24 cellular contexts compared by ENCODE assay signal in genomic region chr3:153274521-153274920, GRCh38.
DNase-seq lines count a peak whose midpoint lies in the region; ATAC-seq and TF ChIP-seq lines count a peak whose summit lies in the region.
"Had no signal": no experiment of that assay in that cellular context is flagged by ENCODE, and none has a peak within 500 bp of the region (broad histone marks: within the 10 kb centered on the region; RNA-seq: fewer than 3 reads in every experiment).

No MANE protein-coding gene starts in this region.

- no peak overlapping the region for H3K4me3 Mint-ChIP-seq in WTC11

- H3K27ac ChIP-seq in SK-N-SH (ENCODE audit: low read depth in 2 of 2, low read length in 1 of 2) (peak overlapping the region in 1 of 2 experiments; percentile 72; a peak in 2 of 4 replicates), osteoblast (ENCODE audit: low read depth, low read length) (peak overlapping the region; percentile 38), Karpas-422 (ENCODE audit: low read length) (no peak overlapping the region)
- H3K27ac ChIP-seq: HL-60, Peyer's patch, SJSA1 had no signal

- H2AFZ ChIP-seq in SK-N-SH (ENCODE audit: low read depth) (peak overlapping the region; percentile 45), osteoblast (ENCODE audit: low read length) (peak overlapping the region; percentile 39), Karpas-422 (ENCODE audit: low read length) (no peak overlapping the region)

- ATAC-seq in GM21786 (IDR thresholded peaks at IDR 0.05; ENCODE audit: unreplicated experiment) (no peak), WTC11 (no peak)
- ATAC-seq: HepG2 had no signal

- no peaks in the 10 kb centered on the region for H3K4me1 Mint-ChIP-seq in WTC11

- no peak overlapping the region; the same call in 1 of the 2 replicates for H3K9ac ChIP-seq in SK-N-SH
- no peak overlapping the region for H3K9ac ChIP-seq in Karpas-422 (ENCODE audit: low read length)

- CTCF ChIA-PET in SK-N-SH (lab: Yijun Ruan, JAX): interaction anchor here (1.1 to 1.3 kb wide), 2 partner anchors 135 to 239 kb away, joined by 3 read pairs; no protein-coding TSS in a partner anchor
- CTCF ChIA-PET in WTC11 (lab: Charles Lee): no interaction called here

- TF ChIP-seq CTCF in SK-N-SH (IDR thresholded peaks at IDR 0.05) (no peak), choroid plexus epithelial cell (conservative IDR thresholded peaks at IDR 0.05; ENCODE audit: low read depth, low read length) (no peak), osteoblast (IDR thresholded peaks at IDR 0.05; ENCODE audit: extremely low read depth, low read depth, low read length) (no peak), WTC11 (IDR thresholded peaks at IDR 0.05) (no peak)

- no peak for TF ChIP-seq RAD21 in SK-N-SH (IDR thresholded peaks at IDR 0.05; ENCODE audit: low read length)

- WGBS in SK-N-SH (ENCODE audit: low lambda C conversion rate): 27% methylated on average over 3 of the region's 3 CpGs

- H3F3A ChIP-seq in SK-N-SH (replicated peaks; ENCODE audit: insufficient read depth): peaks cover 16% of the 10 kb centered on the region

- no peak overlapping the region for H3K4me3 ChIP-seq in SK-N-SH (ENCODE audit: low read depth in 2 of 2, low read length in 1 of 2)
- H3K4me3 ChIP-seq in choroid plexus epithelial cell (ENCODE audit: low read depth, low read length): no peak overlapping the region
- H3K4me3 ChIP-seq in osteoblast (ENCODE audit: insufficient read depth, low read length): peak overlapping the region; percentile 2
- H3K4me3 ChIP-seq in Karpas-422 (ENCODE audit: low read length): no peak overlapping the region
- H3K4me3 ChIP-seq: Peyer's patch, SJSA1 had no signal

- no peak for TF ChIP-seq EP300 in SK-N-SH (IDR thresholded peaks at IDR 0.05; ENCODE audit: borderline replicate concordance in 1 of 2, low read depth in 1 of 2, low read length in 1 of 2)

- H3K36me3 ChIP-seq in SK-N-SH (replicated peaks in 1 of 2; ENCODE audit: control insufficient read depth in 1 of 2, insufficient read depth in 2 of 2, low read length in 1 of 2): no peaks in the 10 kb centered on the region
- H3K36me3 ChIP-seq in osteoblast (ENCODE audit: insufficient read depth, low read length): no peaks in the 10 kb centered on the region
- no peaks in the 10 kb centered on the region for H3K36me3 ChIP-seq in Karpas-422 (ENCODE audit: insufficient read depth, low read length)
- H3K36me3 ChIP-seq: BE2C, Peyer's patch, SJSA1 had no signal

- no peak overlapping the region for H3K27ac Mint-ChIP-seq in WTC11

- no peaks in the 10 kb centered on the region for H3K9me2 ChIP-seq in SK-N-SH
- H3K9me2 ChIP-seq in Karpas-422 (replicated peaks; ENCODE audit: insufficient read depth, low read length): no peaks in the 10 kb centered on the region

- H3K27me3 ChIP-seq in SK-N-SH (ENCODE audit: insufficient read depth) (no peaks in the 10 kb centered on the region), osteoblast (ENCODE audit: insufficient read depth, low read length) (no peaks in the 10 kb centered on the region), Karpas-422 (ENCODE audit: low read length) (no peaks in the 10 kb centered on the region)
- H3K27me3 ChIP-seq: BE2C, Peyer's patch, SJSA1 had no signal

- H3K9me3 ChIP-seq in SK-N-SH (no peaks in the 10 kb centered on the region), osteoblast (ENCODE audit: low read depth, low read length) (no peaks in the 10 kb centered on the region), Karpas-422 (ENCODE audit: low read length) (no peaks in the 10 kb centered on the region)
- H3K9me3 ChIP-seq: BE2C, Peyer's patch, SJSA1 had no signal

- no peaks in the 10 kb centered on the region for H3K27me3 Mint-ChIP-seq in WTC11 (ENCODE audit: low read depth)

- H4K20me1 ChIP-seq in SK-N-SH (ENCODE audit: insufficient read depth) (no peaks in the 10 kb centered on the region), osteoblast (ENCODE audit: insufficient read depth, low read length) (no peaks in the 10 kb centered on the region), Karpas-422 (ENCODE audit: insufficient read depth, low read depth, low read length) (no peaks in the 10 kb centered on the region)

- H3K4me1 ChIP-seq in SK-N-SH (ENCODE audit: control insufficient read depth in 1 of 2, insufficient read depth in 2 of 2, low read depth in 1 of 2, low read length in 1 of 2): 0 out of 4 replicates have a peak, but pooled peaks cover 0 to 7% of the 10 kb centered on the region in 2 experiments
- peaks cover 14% of the 10 kb centered on the region for H3K4me1 ChIP-seq in osteoblast (ENCODE audit: insufficient read depth, low read length)
- H3K4me1 ChIP-seq in Karpas-422 (ENCODE audit: low read length): no peaks in the 10 kb centered on the region
- H3K4me1 ChIP-seq: BE2C, Peyer's patch had no signal

- DNase-seq in EH (ENCODE audit: low read depth): peak; percentile 64
- no peak for DNase-seq in SK-N-SH
- DNase-seq in choroid plexus epithelial cell (ENCODE audit: low read depth): peak; percentile 25
- DNase-seq in osteoblast (ENCODE audit: insufficient read length, low spot score, missing footprints): no peak
- DNase-seq in activated CD4-positive, alpha-beta T cell treated with anti-CD3 and anti-CD28 coated beads for 48 hours: no peak
- DNase-seq in WTC11 (ENCODE audit: low spot score): no peak
- DNase-seq in Karpas-422: no peak
- DNase-seq: BE2C, COR-L47, DMS 273 treated with DMSO at 0.1 percent for 48 hours, DMS79 treated with DMSO at 0.1 percent for 48 hours, H7, KG1, NCI-H1105, NCI-H2029 treated with DMSO at 0.1 percent for 48 hours, NCI-H345, NCI-H524 treated with DMSO at 0.1 percent for 48 hours, NCI-H82, Peyer's patch, SW 1271 had no signal

- H3K4me2 ChIP-seq in SK-N-SH: peak overlapping the region; percentile 33; the same call in 1 of the 2 replicates
- peak overlapping the region; percentile 43 for H3K4me2 ChIP-seq in osteoblast (ENCODE audit: insufficient read depth, low read length)
- no peak overlapping the region for H3K4me2 ChIP-seq in Karpas-422 (ENCODE audit: low read depth, low read length, poor library complexity, severe bottlenecking)

- H3K79me2 ChIP-seq in SK-N-SH (ENCODE audit: insufficient read depth): no peaks in the 10 kb centered on the region
- no peaks in the 10 kb centered on the region for H3K79me2 ChIP-seq in osteoblast (ENCODE audit: insufficient read depth, low read length)
- no peaks in the 10 kb centered on the region for H3K79me2 ChIP-seq in Karpas-422 (ENCODE audit: low read length)

- H3K9me3 Mint-ChIP-seq in WTC11: no peaks in the 10 kb centered on the region; the same call in 1 of the 2 replicates

- POLR2A ChIA-PET in SK-N-SH (lab: Yijun Ruan, JAX): no interaction called here
- POLR2A ChIA-PET in WTC11 (lab: Charles Lee): no interaction called here

- H3K36me3 Mint-ChIP-seq in WTC11: no peaks in the 10 kb centered on the region

TF ChIP-seq in SK-N-SH, 30 proteins besides CTCF, POLR2A, EP300 and RAD21 (continues in another document):
- TF ChIP-seq YY1 (IDR thresholded peaks at IDR 0.05; ENCODE audit: low read depth) (no peak), SMC3 (IDR thresholded peaks at IDR 0.05; ENCODE audit: low read depth, low read length) (no peak), PBX3 (IDR thresholded peaks at IDR 0.05) (no peak), RFX5 (IDR thresholded peaks at IDR 0.05; ENCODE audit: low read length) (no peak), TCF12 (IDR thresholded peaks at IDR 0.05) (no peak), RXRA (IDR thresholded peaks at IDR 0.05; ENCODE audit: borderline replicate concordance, low read depth) (no peak), FOXM1 (IDR thresholded peaks at IDR 0.05; ENCODE audit: low read depth) (no peak), MXI1 (IDR thresholded peaks at IDR 0.05; ENCODE audit: low read depth, low read length) (no peak)

TF ChIP-seq in WTC11, 78 proteins besides CTCF, POLR2A, EP300 and RAD21:
- TF ChIP-seq PRRX2 (CRISPR knock-in tag; IDR thresholded peaks at IDR 0.05) (no peak), FOXK1 (CRISPR knock-in tag; IDR thresholded peaks at IDR 0.05) (no peak)

Comparison
In these comparisons a context has a peak if more than half of its experiments do, and no peak if none do; other contexts are left out.
1. DNase-seq: peak in EH (single experiment) and choroid plexus epithelial cell (single experiment); none in SK-N-SH (single experiment), osteoblast (single experiment), activated CD4-positive, alpha-beta T cell treated with anti-CD3 and anti-CD28 coated beads for 48 hours (single experiment), WTC11 (single experiment) and Karpas-422 (single experiment).